ENCODE assay signal across 9 cellular contexts in the genomic region with DNA sequence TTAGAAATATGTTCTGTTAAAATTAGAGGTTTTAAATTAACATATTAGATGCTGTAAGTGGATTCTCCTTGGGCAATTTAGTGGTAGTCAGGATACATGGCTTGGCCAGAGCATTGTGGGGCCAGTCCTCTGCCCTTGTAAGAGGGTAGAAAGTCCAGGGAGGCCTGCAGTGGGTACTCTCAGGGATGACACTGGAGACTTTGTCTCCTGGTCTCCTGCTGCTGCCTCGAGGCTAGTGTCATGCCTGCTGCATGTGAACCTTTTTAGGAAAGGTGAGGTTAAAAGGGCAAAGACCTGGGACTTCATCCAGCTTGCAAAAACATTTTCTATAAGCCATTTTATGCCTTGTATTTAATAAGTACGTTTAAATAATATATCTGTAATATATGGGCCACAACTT.
"Had no signal": no experiment of that assay in that cellular context is flagged by ENCODE, and none has a peak within 500 bp of the region (broad histone marks: within the 10 kb centered on the region; RNA-seq: fewer than 3 reads in every experiment).

No MANE protein-coding gene starts in this region.

- H3K9me3 ChIP-seq: HAP-1 had no signal

- H3K36me3 ChIP-seq: HAP-1 had no signal

- H3K4me3 Mint-ChIP-seq: HFFc6, IgD-negative memory B cell had no signal

- H3K4me3 ChIP-seq: GM23248, HAP-1 had no signal

- DNase-seq: GM23248, GOT3, H7, HFFc6, KBM-7 had no signal

- H3K9me3 Mint-ChIP-seq: HFFc6, IgD-negative memory B cell had no signal

- H3K27ac ChIP-seq: GM23248, KMS-11 had no signal

- H3K36me3 Mint-ChIP-seq: IgD-negative memory B cell had no signal

- H3K9ac ChIP-seq: GM23248, KMS-11 had no signal

- H3K4me2 ChIP-seq: KMS-11 had no signal

- H3K27ac Mint-ChIP-seq: HFFc6, IgD-negative memory B cell had no signal

- ATAC-seq: HCT116 had no signal

- H3K4me1 Mint-ChIP-seq: IgD-negative memory B cell had no signal

- H2AFZ ChIP-seq: GM23248 had no signal
